ENCODE assay signal across 2 cellular contexts in the genomic region with DNA sequence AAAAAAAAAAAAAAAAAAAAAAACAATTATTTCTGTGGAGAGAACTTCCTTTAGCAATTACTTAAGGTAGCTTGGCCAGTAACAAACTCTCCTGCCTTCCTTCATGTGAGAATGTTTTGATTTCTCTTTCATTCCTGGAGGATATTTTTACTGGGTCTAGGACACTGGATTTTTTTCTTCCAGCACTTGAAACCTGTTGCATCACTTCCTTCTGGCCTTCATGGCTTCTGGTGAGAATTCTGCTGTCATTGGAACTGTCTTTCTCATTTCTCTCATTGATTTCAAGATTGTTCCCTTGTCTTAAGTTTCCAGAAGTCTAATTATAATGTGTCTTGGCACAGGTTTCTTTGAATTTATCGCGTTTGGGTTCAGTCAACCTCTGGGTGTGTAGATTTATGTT.
TF ChIP-seq lines count a peak whose summit lies in the region.

No MANE protein-coding gene starts in this region.

TF ChIP-seq in GM23338, 12 proteins besides CTCF, POLR2A, EP300 and RAD21:
- TF ChIP-seq JUNB (IDR thresholded peaks at IDR 0.05; ENCODE audit: unreplicated experiment), result no peak
- TF ChIP-seq EZH2 (IDR thresholded peaks at IDR 0.05; ENCODE audit: low read depth, unreplicated experiment), result no peak
- TF ChIP-seq, protein P1, sequence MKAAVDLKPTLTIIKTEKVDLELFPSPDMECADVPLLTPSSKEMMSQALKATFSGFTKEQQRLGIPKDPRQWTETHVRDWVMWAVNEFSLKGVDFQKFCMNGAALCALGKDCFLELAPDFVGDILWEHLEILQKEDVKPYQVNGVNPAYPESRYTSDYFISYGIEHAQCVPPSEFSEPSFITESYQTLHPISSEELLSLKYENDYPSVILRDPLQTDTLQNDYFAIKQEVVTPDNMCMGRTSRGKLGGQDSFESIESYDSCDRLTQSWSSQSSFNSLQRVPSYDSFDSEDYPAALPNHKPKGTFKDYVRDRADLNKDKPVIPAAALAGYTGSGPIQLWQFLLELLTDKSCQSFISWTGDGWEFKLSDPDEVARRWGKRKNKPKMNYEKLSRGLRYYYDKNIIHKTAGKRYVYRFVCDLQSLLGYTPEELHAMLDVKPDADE (IDR thresholded peaks at IDR 0.05), result no peak
- no peak for TF ChIP-seq EZH2phosphoT487 (IDR thresholded peaks at IDR 0.05; ENCODE audit: unreplicated experiment)

TF ChIP-seq in H1, 55 proteins besides CTCF, POLR2A, EP300 and RAD21:
- TF ChIP-seq, protein P2, sequence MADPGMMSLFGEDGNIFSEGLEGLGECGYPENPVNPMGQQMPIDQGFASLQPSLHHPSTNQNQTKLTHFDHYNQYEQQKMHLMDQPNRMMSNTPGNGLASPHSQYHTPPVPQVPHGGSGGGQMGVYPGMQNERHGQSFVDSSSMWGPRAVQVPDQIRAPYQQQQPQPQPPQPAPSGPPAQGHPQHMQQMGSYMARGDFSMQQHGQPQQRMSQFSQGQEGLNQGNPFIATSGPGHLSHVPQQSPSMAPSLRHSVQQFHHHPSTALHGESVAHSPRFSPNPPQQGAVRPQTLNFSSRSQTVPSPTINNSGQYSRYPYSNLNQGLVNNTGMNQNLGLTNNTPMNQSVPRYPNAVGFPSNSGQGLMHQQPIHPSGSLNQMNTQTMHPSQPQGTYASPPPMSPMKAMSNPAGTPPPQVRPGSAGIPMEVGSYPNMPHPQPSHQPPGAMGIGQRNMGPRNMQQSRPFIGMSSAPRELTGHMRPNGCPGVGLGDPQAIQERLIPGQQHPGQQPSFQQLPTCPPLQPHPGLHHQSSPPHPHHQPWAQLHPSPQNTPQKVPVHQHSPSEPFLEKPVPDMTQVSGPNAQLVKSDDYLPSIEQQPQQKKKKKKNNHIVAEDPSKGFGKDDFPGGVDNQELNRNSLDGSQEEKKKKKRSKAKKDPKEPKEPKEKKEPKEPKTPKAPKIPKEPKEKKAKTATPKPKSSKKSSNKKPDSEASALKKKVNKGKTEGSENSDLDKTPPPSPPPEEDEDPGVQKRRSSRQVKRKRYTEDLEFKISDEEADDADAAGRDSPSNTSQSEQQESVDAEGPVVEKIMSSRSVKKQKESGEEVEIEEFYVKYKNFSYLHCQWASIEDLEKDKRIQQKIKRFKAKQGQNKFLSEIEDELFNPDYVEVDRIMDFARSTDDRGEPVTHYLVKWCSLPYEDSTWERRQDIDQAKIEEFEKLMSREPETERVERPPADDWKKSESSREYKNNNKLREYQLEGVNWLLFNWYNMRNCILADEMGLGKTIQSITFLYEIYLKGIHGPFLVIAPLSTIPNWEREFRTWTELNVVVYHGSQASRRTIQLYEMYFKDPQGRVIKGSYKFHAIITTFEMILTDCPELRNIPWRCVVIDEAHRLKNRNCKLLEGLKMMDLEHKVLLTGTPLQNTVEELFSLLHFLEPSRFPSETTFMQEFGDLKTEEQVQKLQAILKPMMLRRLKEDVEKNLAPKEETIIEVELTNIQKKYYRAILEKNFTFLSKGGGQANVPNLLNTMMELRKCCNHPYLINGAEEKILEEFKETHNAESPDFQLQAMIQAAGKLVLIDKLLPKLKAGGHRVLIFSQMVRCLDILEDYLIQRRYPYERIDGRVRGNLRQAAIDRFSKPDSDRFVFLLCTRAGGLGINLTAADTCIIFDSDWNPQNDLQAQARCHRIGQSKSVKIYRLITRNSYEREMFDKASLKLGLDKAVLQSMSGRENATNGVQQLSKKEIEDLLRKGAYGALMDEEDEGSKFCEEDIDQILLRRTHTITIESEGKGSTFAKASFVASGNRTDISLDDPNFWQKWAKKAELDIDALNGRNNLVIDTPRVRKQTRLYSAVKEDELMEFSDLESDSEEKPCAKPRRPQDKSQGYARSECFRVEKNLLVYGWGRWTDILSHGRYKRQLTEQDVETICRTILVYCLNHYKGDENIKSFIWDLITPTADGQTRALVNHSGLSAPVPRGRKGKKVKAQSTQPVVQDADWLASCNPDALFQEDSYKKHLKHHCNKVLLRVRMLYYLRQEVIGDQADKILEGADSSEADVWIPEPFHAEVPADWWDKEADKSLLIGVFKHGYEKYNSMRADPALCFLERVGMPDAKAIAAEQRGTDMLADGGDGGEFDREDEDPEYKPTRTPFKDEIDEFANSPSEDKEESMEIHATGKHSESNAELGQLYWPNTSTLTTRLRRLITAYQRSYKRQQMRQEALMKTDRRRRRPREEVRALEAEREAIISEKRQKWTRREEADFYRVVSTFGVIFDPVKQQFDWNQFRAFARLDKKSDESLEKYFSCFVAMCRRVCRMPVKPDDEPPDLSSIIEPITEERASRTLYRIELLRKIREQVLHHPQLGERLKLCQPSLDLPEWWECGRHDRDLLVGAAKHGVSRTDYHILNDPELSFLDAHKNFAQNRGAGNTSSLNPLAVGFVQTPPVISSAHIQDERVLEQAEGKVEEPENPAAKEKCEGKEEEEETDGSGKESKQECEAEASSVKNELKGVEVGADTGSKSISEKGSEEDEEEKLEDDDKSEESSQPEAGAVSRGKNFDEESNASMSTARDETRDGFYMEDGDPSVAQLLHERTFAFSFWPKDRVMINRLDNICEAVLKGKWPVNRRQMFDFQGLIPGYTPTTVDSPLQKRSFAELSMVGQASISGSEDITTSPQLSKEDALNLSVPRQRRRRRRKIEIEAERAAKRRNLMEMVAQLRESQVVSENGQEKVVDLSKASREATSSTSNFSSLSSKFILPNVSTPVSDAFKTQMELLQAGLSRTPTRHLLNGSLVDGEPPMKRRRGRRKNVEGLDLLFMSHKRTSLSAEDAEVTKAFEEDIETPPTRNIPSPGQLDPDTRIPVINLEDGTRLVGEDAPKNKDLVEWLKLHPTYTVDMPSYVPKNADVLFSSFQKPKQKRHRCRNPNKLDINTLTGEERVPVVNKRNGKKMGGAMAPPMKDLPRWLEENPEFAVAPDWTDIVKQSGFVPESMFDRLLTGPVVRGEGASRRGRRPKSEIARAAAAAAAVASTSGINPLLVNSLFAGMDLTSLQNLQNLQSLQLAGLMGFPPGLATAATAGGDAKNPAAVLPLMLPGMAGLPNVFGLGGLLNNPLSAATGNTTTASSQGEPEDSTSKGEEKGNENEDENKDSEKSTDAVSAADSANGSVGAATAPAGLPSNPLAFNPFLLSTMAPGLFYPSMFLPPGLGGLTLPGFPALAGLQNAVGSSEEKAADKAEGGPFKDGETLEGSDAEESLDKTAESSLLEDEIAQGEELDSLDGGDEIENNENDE (IDR thresholded peaks at IDR 0.05; ENCODE audit: insufficient replicate concordance, low read length), result no peak
- TF ChIP-seq POLR2AphosphoS5 (IDR thresholded peaks at IDR 0.05; ENCODE audit: low read depth, low read length), result no peak
- no peak for TF ChIP-seq CTBP2 (IDR thresholded peaks at IDR 0.05; ENCODE audit: borderline replicate concordance, insufficient read depth, insufficient read length, low read length)
- TF ChIP-seq EGR1 (IDR thresholded peaks at IDR 0.05; ENCODE audit: borderline replicate concordance, low read depth, low read length), result no peak
